ENCODE assay signal across 12 cellular contexts in the genomic region with DNA sequence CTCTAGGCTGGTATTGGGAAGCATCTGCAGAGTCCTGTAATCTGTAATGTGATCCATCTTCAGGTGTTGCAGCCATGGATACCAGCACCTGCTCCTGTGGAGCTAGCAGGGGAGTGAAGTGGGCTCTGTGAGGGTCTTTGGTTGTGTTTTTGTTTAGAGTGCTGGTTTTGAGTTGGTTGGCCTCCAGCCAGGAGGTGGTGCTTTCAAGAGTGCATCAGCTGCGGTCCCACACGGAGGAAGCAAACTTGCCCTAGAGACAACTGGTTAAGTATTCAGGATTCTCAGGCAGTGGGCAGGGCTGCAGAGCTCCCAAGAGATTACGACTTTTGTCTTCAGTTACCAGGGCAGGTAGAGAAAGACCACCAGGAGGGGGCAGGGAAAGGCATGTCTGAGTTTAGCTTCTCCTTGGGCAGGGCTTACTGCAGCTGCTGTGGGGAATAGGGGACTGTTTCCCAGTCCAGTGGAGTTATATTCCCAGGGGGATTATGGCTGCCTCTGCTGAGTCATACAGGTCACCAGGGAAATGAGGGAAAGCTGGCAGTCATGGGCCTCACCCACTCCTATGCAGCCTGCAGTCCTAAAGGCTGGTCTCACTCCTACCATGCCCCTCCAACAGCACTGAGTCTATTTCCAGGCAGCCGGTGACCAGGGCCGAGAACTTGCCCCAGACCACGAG.
DNase-seq lines count a peak whose midpoint lies in the region; ATAC-seq, FAIRE-seq and TF ChIP-seq lines count a peak whose summit lies in the region.
"Had no signal": no experiment of that assay in that cellular context is flagged by ENCODE, and none has a peak within 500 bp of the region (broad histone marks: within the 10 kb centered on the region; RNA-seq: fewer than 3 reads in every experiment).

No MANE protein-coding gene starts in this region.

- H3K27ac ChIP-seq in mesendoderm (ENCODE audit: low read depth, low read length) (no peak overlapping the region), small intestine (ENCODE audit: low read depth in 1 of 2, low read length in 1 of 2) (no peak overlapping the region), upper lobe of left lung (no peak overlapping the region)

- no peaks in the 10 kb centered on the region for H3K27me3 ChIP-seq in mesendoderm (ENCODE audit: insufficient read depth, low read length, poor library complexity)
- peaks cover 0 to 3% of the 10 kb centered on the region in 2 donors for H3K27me3 ChIP-seq in small intestine (ENCODE audit: control insufficient read depth in 2 of 2, insufficient read depth in 2 of 2, low read length in 2 of 2)
- no peaks in the 10 kb centered on the region for H3K27me3 ChIP-seq in upper lobe of left lung

- intact Hi-C loops in posterior vena cava (cut with DNase I) = no loop called here

- H3K4me3 ChIP-seq in mesendoderm (ENCODE audit: low read length) (no peak overlapping the region), small intestine (ENCODE audit: low read depth in 1 of 2, low read length in 2 of 2) (no peak overlapping the region), upper lobe of left lung (no peak overlapping the region)
- H3K4me3 ChIP-seq: lung had no signal

- H2AK5ac ChIP-seq in mesendoderm (ENCODE audit: low read length) = no peak overlapping the region

- H3K36me3 ChIP-seq in mesendoderm (ENCODE audit: control insufficient read depth, insufficient read depth, low read length) = no peaks in the 10 kb centered on the region
- no peaks in the 10 kb centered on the region for H3K36me3 ChIP-seq in small intestine (ENCODE audit: control insufficient read depth in 2 of 2, insufficient read depth in 2 of 2, low read length in 2 of 2)
- no peaks in the 10 kb centered on the region for H3K36me3 ChIP-seq in upper lobe of left lung

- no peak overlapping the region for H4K8ac ChIP-seq in mesendoderm (ENCODE audit: low read depth, low read length)

- no peak overlapping the region for H3K23ac ChIP-seq in mesendoderm (ENCODE audit: low read length)

- H3K4me2 ChIP-seq in mesendoderm (ENCODE audit: low read length) = no peak overlapping the region

- H3K18ac ChIP-seq in mesendoderm (ENCODE audit: low read length) = no peak overlapping the region

- no peak for FAIRE-seq in small intestine (lab: Jason Lieb, UNC)
- FAIRE-seq: endometrium had no signal

- no peak overlapping the region for H3K4ac ChIP-seq in mesendoderm (ENCODE audit: low read depth, low read length)

- no peak for TF ChIP-seq CTCF in upper lobe of left lung (IDR thresholded peaks at IDR 0.05)

- H3K79me1 ChIP-seq in mesendoderm (ENCODE audit: low read length) = no peaks in the 10 kb centered on the region

- ATAC-seq in upper lobe of left lung (ENCODE audit: low FRiP score in 2 of 2) = no peak
- ATAC-seq: Panc1 had no signal

- no peak overlapping the region for H4K5ac ChIP-seq in mesendoderm (ENCODE audit: low read length)

- peaks cover 2% of the 10 kb centered on the region for H3K4me1 ChIP-seq in mesendoderm (ENCODE audit: control insufficient read depth, low read depth, low read length)
- H3K4me1 ChIP-seq in small intestine (ENCODE audit: control insufficient read depth in 2 of 2, insufficient read depth in 1 of 2, low read depth in 1 of 2, low read length in 1 of 2) = no peaks in the 10 kb centered on the region
- no peaks in the 10 kb centered on the region for H3K4me1 ChIP-seq in upper lobe of left lung

- H3K9ac ChIP-seq in mesendoderm (ENCODE audit: low read length) = no peak overlapping the region

- WGBS in mesendoderm (ENCODE audit: extremely low coverage, insufficient coverage, low lambda C conversion rate) = no CpG with 5 or more reads among the region's 6 CpGs
- 75 to 89% (median 87%) methylated on average over 6 of the region's 6 CpGs for WGBS in small intestine, 3 donors
- WGBS in upper lobe of left lung, 2 donors = 47 to 84% methylated on average over 3 to 6 of the region's 6 CpGs

- no peak for TF ChIP-seq POLR2A in upper lobe of left lung (IDR thresholded peaks at IDR 0.05)

- no peak for TF ChIP-seq EP300 in upper lobe of left lung (IDR thresholded peaks at IDR 0.05)

- peak overlapping the region; percentile 34 for H3K56ac ChIP-seq in mesendoderm (ENCODE audit: low read length)

- no peaks in the 10 kb centered on the region for H3K79me2 ChIP-seq in mesendoderm (ENCODE audit: control insufficient read depth, insufficient read depth, low read length)

- no peak overlapping the region for H2BK15ac ChIP-seq in mesendoderm (replicated peaks; ENCODE audit: low read depth)

- DNase-seq in H4 (ENCODE audit: low spot score) (peak; percentile 22), NCI-H146 (lab: John Stamatoyannopoulos, UW) (peak; percentile 56), SHP77 (lab: John Stamatoyannopoulos, UW) (peak; percentile 23 to 28), mesendoderm (peak; percentile 66), small intestine (no peak), upper lobe of left lung (no peak), posterior vena cava (ENCODE audit: low spot score) (no peak)
- DNase-seq: hippocampal formation, T1000 had no signal

- no peak overlapping the region for H2BK120ac ChIP-seq in mesendoderm (ENCODE audit: low read depth, low read length)

- H3K9me3 ChIP-seq in small intestine (ENCODE audit: control insufficient read depth, low read depth) (no peaks in the 10 kb centered on the region), upper lobe of left lung (peaks cover 0 to 5% (median 2%) of the 10 kb centered on the region in 4 donors)

- no peak overlapping the region for H2BK5ac ChIP-seq in mesendoderm (ENCODE audit: low read length)

Comparison
In these comparisons a context has a peak if more than half of its experiments do, and no peak if none do; other contexts are left out.
1. DNase-seq: peak in H4 (single experiment), NCI-H146 (single experiment), SHP77 (2 of 2) and mesendoderm (single experiment); none in small intestine (single experiment), upper lobe of left lung (0 of 2) and posterior vena cava (single experiment).